17 cellular contexts compared by ENCODE assay signal in the genomic region with DNA sequence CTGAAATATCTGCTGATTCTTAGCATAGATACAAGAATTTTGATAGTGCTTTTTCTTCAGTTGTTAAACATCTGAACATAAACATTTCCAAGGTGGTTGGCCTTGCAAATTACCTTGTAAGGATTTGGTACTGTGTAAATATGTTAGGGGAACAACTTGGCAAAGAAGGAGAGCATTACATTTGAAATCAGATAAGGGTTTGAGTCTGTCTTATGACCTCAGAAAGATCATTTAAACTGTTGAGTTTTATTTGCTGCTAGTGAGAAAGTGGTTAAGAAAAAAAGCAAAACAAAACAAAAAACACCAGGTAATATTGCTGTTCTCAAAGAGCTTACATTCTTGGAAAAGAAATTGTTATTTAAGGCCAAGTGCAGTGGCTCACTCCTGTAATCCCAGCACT. TPM values are rescaled to one million over a fixed set of nuclear protein-coding genes. Genes with fewer than 3 reads are reported as not detected.
DNase-seq lines count a peak whose midpoint lies in the region; ATAC-seq, FAIRE-seq and TF ChIP-seq lines count a peak whose summit lies in the region.
"Had no signal": no experiment of that assay in that cellular context is flagged by ENCODE, and none has a peak within 500 bp of the region (broad histone marks: within the 10 kb centered on the region; RNA-seq: fewer than 3 reads in every experiment).

No MANE protein-coding gene starts in this region.

- no peak overlapping the region for H3K4me3 Mint-ChIP-seq in nephron
- H3K4me3 Mint-ChIP-seq in stimulated activated naive CD8-positive, alpha-beta T cell treated with anti-CD3 and anti-CD28 coated beads, Interleukin-15, amount 100 ng/mL, for 72 hours, result no peak overlapping the region
- H3K4me3 Mint-ChIP-seq: CD8-positive, alpha-beta T cell had no signal

- TF ChIP-seq EP300 in K562 (IDR thresholded peaks at IDR 0.05; ENCODE audit: low read length), result no peak

- in situ Hi-C loops in K562 (cut with MboI), result no loop called here

- peak overlapping the region in 2 of 3 experiments; percentile 19 to 48 for H3K27ac Mint-ChIP-seq in nephron
- H3K27ac Mint-ChIP-seq in stimulated activated naive CD8-positive, alpha-beta T cell treated with anti-CD3 and anti-CD28 coated beads, Interleukin-15, amount 100 ng/mL, for 72 hours, result peak overlapping the region in 1 of 2 donors; percentile 82
- H3K27ac Mint-ChIP-seq: CD8-positive, alpha-beta T cell had no signal

- TF ChIP-seq RAD21 in K562 (CRISPR knock-in tag; conservative IDR thresholded peaks at IDR 0.05 in 1 of 2, IDR thresholded peaks at IDR 0.05 in 1 of 2), result no peak

- H3K4me1 ChIP-seq in K562 (replicated peaks in 1 of 2; ENCODE audit: control insufficient read depth in 2 of 2, insufficient read depth in 2 of 2, low read length in 2 of 2), result peaks cover 0 to 12% of the 10 kb centered on the region in 2 experiments; a peak in 3 of 5 replicates
- H3K4me1 ChIP-seq: BLaER1 had no signal

- FAIRE-seq in K562 (lab: Jason Lieb, UNC), result no peak
- FAIRE-seq: A549, GM12878 had no signal

- no peak overlapping the region for H3K9ac ChIP-seq in K562 (ENCODE audit: insufficient read depth in 1 of 2, low read depth in 2 of 2, low read length in 2 of 2)
- H3K9ac ChIP-seq: BLaER1 had no signal

- ATAC-seq in K562, result peak; percentile 31; the same call in 2 of the 3 replicates
- ATAC-seq in stimulated activated naive CD8-positive, alpha-beta T cell treated with anti-CD3 and anti-CD28 coated beads, Interleukin-15, amount 100 ng/mL, for 72 hours, result no peak
- ATAC-seq: A549; CD8-positive, alpha-beta T cell; GM12878 had no signal

- no TSS peak for BruUV-seq in K562 (replicated peaks; lab: Mats Ljungman, UMichigan)

- H3K79me2 ChIP-seq in K562 (ENCODE audit: control insufficient read depth, insufficient read depth, low read length), result peaks cover 88% of the 10 kb centered on the region

- H3K4me3 ChIP-seq in K562, result no peak overlapping the region
- H3K4me3 ChIP-seq: A549, BLaER1, GM12878, HAP-1 had no signal

- no peaks in the 10 kb centered on the region for H3K9me3 Mint-ChIP-seq in nephron
- no peaks in the 10 kb centered on the region for H3K9me3 Mint-ChIP-seq in stimulated activated naive CD8-positive, alpha-beta T cell treated with anti-CD3 and anti-CD28 coated beads, Interleukin-15, amount 100 ng/mL, for 72 hours
- H3K9me3 Mint-ChIP-seq: CD8-positive, alpha-beta T cell had no signal

- DNase-seq in OCI-M1 (lab: John Stamatoyannopoulos, UW) (peak; percentile 22), K562 (ENCODE audit: extremely low read depth in 1 of 4, low spot score in 3 of 4) (no peak), midbrain (lab: John Stamatoyannopoulos, UW) (no peak), posterior vena cava (ENCODE audit: low spot score) (no peak), NCI-H1105 treated with DMSO at 0.1 percent for 48 hours (lab: John Stamatoyannopoulos, UW) (no peak)
- no peak for DNase-seq in stimulated activated naive CD8-positive, alpha-beta T cell treated with anti-CD3 and anti-CD28 coated beads, Interleukin-15, amount 100 ng/mL, for 72 hours
- DNase-seq: Calu3; CD8-positive, alpha-beta T cell; DND-41; EL had no signal

- H3K36me3 Mint-ChIP-seq in nephron (ENCODE audit: low read depth), result peaks cover 38% of the 10 kb centered on the region

- H3K4me2 ChIP-seq in K562 (ENCODE audit: insufficient read depth, low read length), result no peak overlapping the region
- H3K4me2 ChIP-seq: BLaER1 had no signal

- POLR2A ChIA-PET in K562 (lab: Yijun Ruan, JAX), result interaction anchor here (1.7 kb wide), 1 partner anchor 17 kb away, joined by 4 read pairs; no protein-coding TSS in a partner anchor

- peak overlapping the region; percentile 65 for H3K27ac ChIP-seq in C4-2B
- H3K27ac ChIP-seq in K562 (ENCODE audit: extremely low read depth, low read depth, low read length), result peak overlapping the region; percentile 20; the same call in 2 of the 3 replicates
- H3K27ac ChIP-seq: 22Rv1, A549, BLaER1 had no signal

- H3K9me3 ChIP-seq in K562 (replicated peaks; ENCODE audit: control insufficient read depth, insufficient read depth, low read depth, low read length), result no peaks in the 10 kb centered on the region
- H3K9me3 ChIP-seq: A549, HAP-1 had no signal

- H3K4me1 Mint-ChIP-seq in nephron, result peaks cover 6% of the 10 kb centered on the region
- H3K4me1 Mint-ChIP-seq in stimulated activated naive CD8-positive, alpha-beta T cell treated with anti-CD3 and anti-CD28 coated beads, Interleukin-15, amount 100 ng/mL, for 72 hours, result peaks cover 13% of the 10 kb centered on the region

- no peak overlapping the region for H2AFZ ChIP-seq in K562 (ENCODE audit: low read depth, low read length)

- no peaks in the 10 kb centered on the region for H3K27me3 Mint-ChIP-seq in nephron (ENCODE audit: low read depth)
- no peaks in the 10 kb centered on the region for H3K27me3 Mint-ChIP-seq in stimulated activated naive CD8-positive, alpha-beta T cell treated with anti-CD3 and anti-CD28 coated beads, Interleukin-15, amount 100 ng/mL, for 72 hours

- no peaks in the 10 kb centered on the region for H3K27me3 ChIP-seq in K562 (ENCODE audit: control insufficient read depth in 2 of 2, insufficient read depth in 2 of 2, low read length in 2 of 2)
- H3K27me3 ChIP-seq: BLaER1 had no signal

- H4K20me1 ChIP-seq in K562 (replicated peaks; ENCODE audit: control insufficient read depth, insufficient read depth, low read length), result no peaks in the 10 kb centered on the region

- no peak for TF ChIP-seq POLR2A in K562 (conservative IDR thresholded peaks at IDR 0.05)

- TF ChIP-seq CTCF in C4-2B (conservative IDR thresholded peaks at IDR 0.05) (no peak), K562 (IDR thresholded peaks at IDR 0.05 in 2 of 3, conservative IDR thresholded peaks at IDR 0.05 in 1 of 3; ENCODE audit: insufficient read depth in 2 of 3, low read depth in 1 of 3, low read length in 3 of 3) (no peak), nephron (IDR thresholded peaks at IDR 0.05; ENCODE audit: unreplicated experiment in 3 of 3) (no peak)

- intact Hi-C loops in K562 (cut with micrococcal nuclease) (no loop called here), posterior vena cava (cut with DNase I) (no loop called here)

- H3K9me1 ChIP-seq in K562 (ENCODE audit: control insufficient read depth, insufficient read depth, low read length), result no peaks in the 10 kb centered on the region

- CTCF ChIA-PET in K562 (lab: Yijun Ruan, JAX; ENCODE audit: low intra/inter-chr PET ratio), result no interaction called here

- peaks cover 53% of the 10 kb centered on the region for H3K36me3 ChIP-seq in K562 (ENCODE audit: control insufficient read depth, insufficient read depth, low read length)

TF ChIP-seq in K562, 482 proteins besides CTCF, POLR2A, EP300 and RAD21 (continues in another document):
- TF ChIP-seq JUND (IDR thresholded peaks at IDR 0.05; ENCODE audit: borderline replicate concordance, low read depth, low read length) (no peak), JUND (tag; IDR thresholded peaks at IDR 0.05; ENCODE audit: borderline replicate concordance, low read depth, low read length) (0 out of 3 replicates have a peak, but pooled peaks have one; percentile 14), GABPB2 (CRISPR knock-in tag; conservative IDR thresholded peaks at IDR 0.05) (no peak), RUNX1 (IDR thresholded peaks at IDR 0.05; ENCODE audit: low read depth) (no peak), ELF2 (CRISPR knock-in tag; IDR thresholded peaks at IDR 0.05) (0 out of 2 replicates have a peak, but pooled peaks have one; percentile 47), FOXJ2 (tag; IDR thresholded peaks at IDR 0.05) (peak; percentile 34; the same call in 1 of the 2 replicates), TAL1 (IDR thresholded peaks at IDR 0.05) (no peak), ZNF644 (tag; IDR thresholded peaks at IDR 0.05; ENCODE audit: low read depth) (no peak)
- TF ChIP-seq, protein P1, sequence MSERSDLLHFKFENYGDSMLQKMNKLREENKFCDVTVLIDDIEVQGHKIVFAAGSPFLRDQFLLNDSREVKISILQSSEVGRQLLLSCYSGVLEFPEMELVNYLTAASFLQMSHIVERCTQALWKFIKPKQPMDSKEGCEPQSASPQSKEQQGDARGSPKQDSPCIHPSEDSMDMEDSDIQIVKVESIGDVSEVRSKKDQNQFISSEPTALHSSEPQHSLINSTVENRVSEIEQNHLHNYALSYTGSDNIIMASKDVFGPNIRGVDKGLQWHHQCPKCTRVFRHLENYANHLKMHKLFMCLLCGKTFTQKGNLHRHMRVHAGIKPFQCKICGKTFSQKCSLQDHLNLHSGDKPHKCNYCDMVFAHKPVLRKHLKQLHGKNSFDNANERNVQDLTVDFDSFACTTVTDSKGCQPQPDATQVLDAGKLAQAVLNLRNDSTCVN (CRISPR knock-in tag; IDR thresholded peaks at IDR 0.05), result no peak
- TF ChIP-seq, protein P2, sequence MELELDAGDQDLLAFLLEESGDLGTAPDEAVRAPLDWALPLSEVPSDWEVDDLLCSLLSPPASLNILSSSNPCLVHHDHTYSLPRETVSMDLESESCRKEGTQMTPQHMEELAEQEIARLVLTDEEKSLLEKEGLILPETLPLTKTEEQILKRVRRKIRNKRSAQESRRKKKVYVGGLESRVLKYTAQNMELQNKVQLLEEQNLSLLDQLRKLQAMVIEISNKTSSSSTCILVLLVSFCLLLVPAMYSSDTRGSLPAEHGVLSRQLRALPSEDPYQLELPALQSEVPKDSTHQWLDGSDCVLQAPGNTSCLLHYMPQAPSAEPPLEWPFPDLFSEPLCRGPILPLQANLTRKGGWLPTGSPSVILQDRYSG (tag; conservative IDR thresholded peaks at IDR 0.05; ENCODE audit: low read depth), result no peak

RNA-seq across cellular contexts. Expression of a gene that starts 56.5 kb away (rescaled TPM):
- total RNA-seq in K562 (2011; cell fraction: chromatin; rRNA removed; ENCODE audit: low replicate concordance), result 24.9 and 139 TPM in 2 replicates
- total RNA-seq in K562 (2011; cell fraction: nucleolus; rRNA removed), result 13.0 and 23.4 TPM in 2 replicates
- 36.8 and 45.6 TPM in 2 replicates for total RNA-seq in K562 (2011; cell fraction: nucleoplasm; rRNA removed)
- total RNA-seq in K562 (2014; rRNA removed) (31.4 and 38.7 TPM in 2 replicates), K562 (2014; rRNA removed; fragmentation: Illumina TruSeq; extraction: Trizol) (69.7 and 81.5 TPM in 2 replicates), K562 (2015; rRNA removed; fragmentation: Illumina TruSeq; extraction: Trizol) (63.8 and 68.9 TPM in 2 replicates), K562 (2021) (41.3 TPM in 2 replicates), posterior vena cava (10 to 100 TPM; 20.1 to 26.5 TPM)
- polyA plus RNA-seq in K562 (2011; rRNA removed) (20.8 and 35.5 TPM in 2 replicates), K562 (2014; fragmentation: Illumina TruSeq; extraction: Trizol) (35.6 and 50.2 TPM in 2 replicates), K562 (2014; fragmentation: Nextera tagmentation; extraction: Ambion mirVana) (10 to 100 TPM in 1 of 2 experiments, 1 to 10 TPM in 1; 9.4 to 15.9 TPM), K562 (2014; rRNA removed) (23.8 and 25.9 TPM in 2 replicates)
- polyA plus RNA-seq in K562 (2011; cell fraction: cytosol; rRNA removed), result 3.8 and 7.0 TPM in 2 replicates
- 10.8 and 13.3 TPM in 2 replicates for polyA plus RNA-seq in K562 (2011; cell fraction: nucleus; rRNA removed)
- polyA plus RNA-seq in K562 (2012), result 24.5 and 29.3 TPM in 2 replicates
- polyA minus RNA-seq in K562 (2011; rRNA and poly(A)+ RNA removed), result 47.6 and 49.9 TPM in 2 replicates
- 14.7 and 22.0 TPM in 2 replicates for polyA minus RNA-seq in K562 (2011; cell fraction: cytosol; rRNA and poly(A)+ RNA removed)
- 37.4 and 69.4 TPM in 2 replicates for polyA minus RNA-seq in K562 (2011; cell fraction: nucleus; rRNA and poly(A)+ RNA removed)
